In the genomic region with DNA sequence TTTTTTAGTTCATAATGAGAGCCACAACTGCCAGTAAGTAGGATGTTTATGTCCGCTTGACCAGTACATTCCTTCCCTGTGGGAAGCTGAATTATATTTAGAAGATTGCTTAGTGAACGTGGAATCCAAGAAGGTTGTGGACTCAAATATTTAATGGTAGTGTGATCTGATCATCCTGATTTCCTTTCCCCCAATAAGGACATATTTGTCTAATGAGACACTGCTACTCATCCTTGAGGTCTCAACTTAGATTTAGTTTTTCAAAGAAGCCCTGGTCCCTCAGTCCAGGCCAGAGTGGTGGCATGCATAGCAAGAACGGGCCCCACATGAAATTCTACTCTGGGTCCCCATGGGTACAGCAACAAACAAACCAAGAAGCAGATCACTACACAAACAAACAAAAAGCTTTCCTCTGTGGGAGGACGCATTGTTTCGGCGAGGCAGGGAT, we compare ENCODE assay signal across 14 cellular contexts.
A peak's percentile ranks its signal among the peaks of the same experiment; 100 is the strongest.
DNase-seq lines count a peak whose midpoint lies in the region; ATAC-seq and TF ChIP-seq lines count a peak whose summit lies in the region.
"Had no signal": no experiment of that assay in that cellular context is flagged by ENCODE, and none has a peak within 500 bp of the region (broad histone marks: within the 10 kb centered on the region; RNA-seq: fewer than 3 reads in every experiment).

No MANE protein-coding gene starts in this region.

- H3K9me3 Mint-ChIP-seq in activated CD4-positive, alpha-beta memory T cell treated with anti-CD3 and anti-CD28 coated beads for 36 hours = no peaks in the 10 kb centered on the region
- H3K9me3 Mint-ChIP-seq: mesothelial cell of epicardium had no signal

- peak overlapping the region; percentile 22 for H3K27ac ChIP-seq in temporal lobe (ENCODE audit: low read depth, low read length)
- H3K27ac ChIP-seq: VCaP had no signal

- CTCF ChIA-PET in activated CD4-positive, alpha-beta memory T cell treated with anti-CD3 and anti-CD28 coated beads for 36 hours (lab: Charles Lee) = no interaction called here

- no peak overlapping the region for H3K4me3 ChIP-seq in choroid plexus epithelial cell (ENCODE audit: low read depth, low read length)
- H3K4me3 ChIP-seq: GM12878 had no signal

- TF ChIP-seq CTCF in choroid plexus epithelial cell (conservative IDR thresholded peaks at IDR 0.05; ENCODE audit: low read depth, low read length) = no peak

- H3K27me3 Mint-ChIP-seq in activated CD4-positive, alpha-beta memory T cell treated with anti-CD3 and anti-CD28 coated beads for 36 hours = no peaks in the 10 kb centered on the region

- intact Hi-C loops in activated CD4-positive, alpha-beta memory T cell treated with anti-CD3 and anti-CD28 coated beads for 36 hours (cut with micrococcal nuclease) = no loop called here

- no peak overlapping the region for H3K27ac Mint-ChIP-seq in activated CD4-positive, alpha-beta memory T cell treated with anti-CD3 and anti-CD28 coated beads for 36 hours
- H3K27ac Mint-ChIP-seq: mesothelial cell of epicardium had no signal

- peaks cover 4% of the 10 kb centered on the region for H3K4me1 Mint-ChIP-seq in activated CD4-positive, alpha-beta memory T cell treated with anti-CD3 and anti-CD28 coated beads for 36 hours (ENCODE audit: low read depth)
- H3K4me1 Mint-ChIP-seq: mesothelial cell of epicardium had no signal

- H3K4me3 Mint-ChIP-seq in activated CD4-positive, alpha-beta memory T cell treated with anti-CD3 and anti-CD28 coated beads for 36 hours = no peak overlapping the region
- H3K4me3 Mint-ChIP-seq: mesothelial cell of epicardium had no signal

- peaks cover 15% of the 10 kb centered on the region for H3K36me3 Mint-ChIP-seq in activated CD4-positive, alpha-beta memory T cell treated with anti-CD3 and anti-CD28 coated beads for 36 hours

- DNase-seq in HCEC 1CT (peak; percentile 81), choroid plexus epithelial cell (ENCODE audit: low read depth) (peak; percentile 97), iris pigment epithelial cell (ENCODE audit: low read depth) (peak; percentile 92), NCI-H1417 (lab: John Stamatoyannopoulos, UW) (no peak)
- DNase-seq in activated CD4-positive, alpha-beta memory T cell treated with anti-CD3 and anti-CD28 coated beads for 36 hours = no peak
- DNase-seq: amniotic stem cell, NCI-H1436 treated with DMSO at 0.1 percent for 48 hours, NCI-H69, SHP77 treated with DMSO at 0.1 percent for 48 hours had no signal

- POLR2A ChIA-PET in activated CD4-positive, alpha-beta memory T cell treated with anti-CD3 and anti-CD28 coated beads for 36 hours (lab: Charles Lee) = no interaction called here

- no peak for ATAC-seq in GM18511 (IDR thresholded peaks at IDR 0.05; ENCODE audit: unreplicated experiment)
- ATAC-seq: GM12878 had no signal

Comparison
In these comparisons a context has a peak if more than half of its experiments do, and no peak if none do; other contexts are left out.
1. DNase-seq: peak in HCEC 1CT (single experiment), choroid plexus epithelial cell (single experiment) and iris pigment epithelial cell (single experiment); none in NCI-H1417 (0 of 3) and activated CD4-positive, alpha-beta memory T cell treated with anti-CD3 and anti-CD28 coated beads for 36 hours (single experiment).